Comparison of ENCODE assay signal across 9 cellular contexts in genomic region chr5:179765400-179765799, GRCh38. TPM values are rescaled to one million over a fixed set of nuclear protein-coding genes. Genes with fewer than 3 reads are reported as not detected.
A peak's percentile ranks its signal among the peaks of the same experiment; 100 is the strongest.
DNase-seq lines count a peak whose midpoint lies in the region; ATAC-seq, FAIRE-seq and TF ChIP-seq lines count a peak whose summit lies in the region.
"Had no signal": no experiment of that assay in that cellular context is flagged by ENCODE, and none has a peak within 500 bp of the region (broad histone marks: within the 10 kb centered on the region; RNA-seq: fewer than 3 reads in every experiment).

No MANE protein-coding gene starts in this region.

- TF ChIP-seq CTCF in astrocyte of the spinal cord (IDR thresholded peaks at IDR 0.05; ENCODE audit: low read depth, low read length) (no peak), keratinocyte (optimal IDR thresholded peaks at IDR 0.05 in 1 of 3, IDR thresholded peaks at IDR 0.05 in 1 of 3, conservative IDR thresholded peaks at IDR 0.05 in 1 of 3; ENCODE audit: extremely low read depth in 1 of 3, insufficient read depth in 2 of 3, low read length in 3 of 3) (no peak), lower leg skin (IDR thresholded peaks at IDR 0.05) (no peak)

- peaks cover 22% of the 10 kb centered on the region for H3K79me2 ChIP-seq in keratinocyte (ENCODE audit: control insufficient read depth, insufficient read depth, low read length)

- peaks cover 6% of the 10 kb centered on the region for H3K9me1 ChIP-seq in keratinocyte (ENCODE audit: control insufficient read depth, extremely low read depth, insufficient read depth, low read length)

- DNase-seq in A172 (ENCODE audit: low spot score) (peak; percentile 97), HTR-8/SVneo (ENCODE audit: insufficient read length, low spot score) (peak; percentile 47), astrocyte of the spinal cord (ENCODE audit: low read depth, low spot score) (peak; percentile 90), keratinocyte (ENCODE audit: low read depth, low spot score) (no peak), T-helper 9 cell (no peak), lower leg skin (ENCODE audit: low spot score in 2 of 2) (no peak), cerebellum (ENCODE audit: low spot score) (no peak)

- FAIRE-seq in HTR-8/SVneo (lab: Jason Lieb, UNC) (no peak), keratinocyte (lab: Jason Lieb, UNC) (peak; percentile 72)
- FAIRE-seq: frontal cortex had no signal

- H3K36me3 ChIP-seq in keratinocyte (ENCODE audit: control insufficient read depth in 2 of 2, extremely low read depth in 1 of 2, insufficient read depth in 2 of 2, low read length in 2 of 2) = peaks cover 15 to 19% of the 10 kb centered on the region in 2 experiments

- 39 to 53% methylated on average over 13 of the region's 13 CpGs for WGBS in lower leg skin, 2 donors

- H3K4me1 ChIP-seq in keratinocyte (ENCODE audit: control insufficient read depth, extremely low read depth, insufficient read depth, low read length) = peaks cover 41% of the 10 kb centered on the region

- peak overlapping the region; percentile 36 for H3K27ac ChIP-seq in keratinocyte (ENCODE audit: control insufficient read depth, insufficient read depth, low read length)

- no peak for TF ChIP-seq POLR2A in lower leg skin (IDR thresholded peaks at IDR 0.05)

- H3K4me2 ChIP-seq in keratinocyte (ENCODE audit: control insufficient read depth, extremely low read depth, insufficient read depth, low read depth, low read length) = peak overlapping the region; percentile 58

- no peaks in the 10 kb centered on the region for H3K9me3 ChIP-seq in keratinocyte (ENCODE audit: control insufficient read depth, low read depth, low read length)

- H4K20me1 ChIP-seq in keratinocyte (ENCODE audit: control insufficient read depth, extremely low read depth, insufficient read depth, low read length) = peaks cover 9% of the 10 kb centered on the region

- no peaks in the 10 kb centered on the region for H3K27me3 ChIP-seq in keratinocyte (ENCODE audit: control insufficient read depth, extremely low read depth, insufficient read depth, low read length)

- H3K9ac ChIP-seq in keratinocyte (ENCODE audit: control insufficient read depth, extremely low read depth, insufficient read depth, low read length) = no peak overlapping the region

- no peak overlapping the region for H2AFZ ChIP-seq in keratinocyte (ENCODE audit: control insufficient read depth, low read length)

- no peak for ATAC-seq in GM21447 (IDR thresholded peaks at IDR 0.05; ENCODE audit: unreplicated experiment)

- in situ Hi-C loops in astrocyte of the spinal cord (cut with HindIII; ENCODE audit: low sequenced_read_pairs) = no loop called here

- no peak overlapping the region for H3K4me3 ChIP-seq in astrocyte of the spinal cord (ENCODE audit: low read depth, low read length)
- H3K4me3 ChIP-seq in keratinocyte (ENCODE audit: control insufficient read depth in 2 of 3, extremely low read depth in 1 of 3, insufficient read depth in 2 of 3, low read depth in 1 of 3, low read length in 3 of 3) = no peak overlapping the region
- no peak overlapping the region for H3K4me3 ChIP-seq in lower leg skin (ENCODE audit: low read depth, poor library complexity, severe bottlenecking)

- dilution Hi-C loops in keratinocyte (cut with MboI; ENCODE audit: extremely low pct_ligation_motif_present, low sequenced_read_pairs) = no loop called here

- intact Hi-C loops in lower leg skin (cut with DNase I; ENCODE audit: low total_unique reads) = no loop called here

RNA-seq across cellular contexts. Expression of gene LTC4S, which starts 28.4 kb away (rescaled TPM):
- total RNA-seq in A172 (2014; rRNA removed; shearing (Covaris generic)) = 8.6 and 13.4 TPM in 2 replicates
- polyA plus RNA-seq in keratinocyte = 0.30 TPM in 1 of 3 replicates, not detected in the others
- not detected for polyA plus RNA-seq in keratinocyte (2011; ENCODE audit: low read depth)
- polyA plus RNA-seq in keratinocyte (2011; cell fraction: cytosol; rRNA removed) = 0.27 TPM in 1 of 2 replicates, not detected in the other
- not detected in 2 replicates for polyA plus RNA-seq in keratinocyte (2011; cell fraction: nucleus; rRNA removed)
- polyA plus RNA-seq in keratinocyte (2012; ENCODE audit: low replicate concordance) = 0.32 and 0.61 TPM in 2 replicates
- not detected in 3 replicates for polyA minus RNA-seq in keratinocyte
- polyA minus RNA-seq in keratinocyte (2011; cell fraction: cytosol; rRNA and poly(A)+ RNA removed) = not detected
- not detected in 2 replicates for polyA minus RNA-seq in keratinocyte (2011; cell fraction: nucleus; rRNA and poly(A)+ RNA removed)
- total RNA-seq in lower leg skin = 10 to 100 TPM in 2 of 4 donors, 1 to 10 TPM in 2; 3.5 to 14.8 (median 9.6) TPM
- total RNA-seq in cerebellum = 2.7 TPM

RNA-seq across cellular contexts. Expression of gene MAML1, which starts 32.8 kb away (rescaled TPM):
- 18.1 and 18.9 TPM in 2 replicates for total RNA-seq in A172 (2014; rRNA removed; shearing (Covaris generic))
- polyA plus RNA-seq in keratinocyte = 3.2 to 6.0 TPM (median 4.9 TPM) in 3 replicates
- 2.4 TPM for polyA plus RNA-seq in keratinocyte (2011; ENCODE audit: low read depth)
- polyA plus RNA-seq in keratinocyte (2011; cell fraction: cytosol; rRNA removed) = 4.4 and 4.7 TPM in 2 replicates
- 13.0 and 14.7 TPM in 2 replicates for polyA plus RNA-seq in keratinocyte (2011; cell fraction: nucleus; rRNA removed)
- 7.6 and 10.0 TPM in 2 replicates for polyA plus RNA-seq in keratinocyte (2012; ENCODE audit: low replicate concordance)
- 4.4 to 22.6 TPM (median 7.3 TPM) in 3 replicates for polyA minus RNA-seq in keratinocyte
- 4.8 TPM for polyA minus RNA-seq in keratinocyte (2011; cell fraction: cytosol; rRNA and poly(A)+ RNA removed)
- polyA minus RNA-seq in keratinocyte (2011; cell fraction: nucleus; rRNA and poly(A)+ RNA removed) = 9.1 and 11.9 TPM in 2 replicates
- total RNA-seq in lower leg skin (10 to 100 TPM; 25.5 to 46.8 (median 31.5) TPM), cerebellum (22.8 TPM)

RNA-seq across cellular contexts. Expression of gene MGAT4B, which starts 41.3 kb away (rescaled TPM):
- 352 and 377 TPM in 2 replicates for total RNA-seq in A172 (2014; rRNA removed; shearing (Covaris generic))
- polyA plus RNA-seq in keratinocyte = 69.8 to 173 TPM (median 89.1 TPM) in 3 replicates
- polyA plus RNA-seq in keratinocyte (2011; ENCODE audit: low read depth) = 177 TPM
- polyA plus RNA-seq in keratinocyte (2011; cell fraction: cytosol; rRNA removed) = 126 and 152 TPM in 2 replicates
- 227 and 261 TPM in 2 replicates for polyA plus RNA-seq in keratinocyte (2011; cell fraction: nucleus; rRNA removed)
- 106 and 109 TPM in 2 replicates for polyA plus RNA-seq in keratinocyte (2012; ENCODE audit: low replicate concordance)
- polyA minus RNA-seq in keratinocyte = 108 to 245 TPM (median 131 TPM) in 3 replicates
- 213 TPM for polyA minus RNA-seq in keratinocyte (2011; cell fraction: cytosol; rRNA and poly(A)+ RNA removed)
- 109 and 127 TPM in 2 replicates for polyA minus RNA-seq in keratinocyte (2011; cell fraction: nucleus; rRNA and poly(A)+ RNA removed)
- total RNA-seq in lower leg skin (100 to 1,000 TPM in 2 of 4 donors, 10 to 100 TPM in 2; 86.3 to 113 (median 101) TPM), cerebellum (56.1 TPM)

RNA-seq across cellular contexts. Expression of gene SQSTM1, which starts 55.3 kb away (rescaled TPM):
- total RNA-seq in A172 (2014; rRNA removed; shearing (Covaris generic)) = 2,241 and 2,527 TPM in 2 replicates
- polyA plus RNA-seq in keratinocyte = 75.7 to 170 TPM (median 116 TPM) in 3 replicates
- polyA plus RNA-seq in keratinocyte (2011; ENCODE audit: low read depth) = 213 TPM
- 114 and 159 TPM in 2 replicates for polyA plus RNA-seq in keratinocyte (2011; cell fraction: cytosol; rRNA removed)
- polyA plus RNA-seq in keratinocyte (2011; cell fraction: nucleus; rRNA removed) = 252 and 279 TPM in 2 replicates
- 242 and 584 TPM in 2 replicates for polyA plus RNA-seq in keratinocyte (2012; ENCODE audit: low replicate concordance)
- 75.7 to 129 TPM (median 109 TPM) in 3 replicates for polyA minus RNA-seq in keratinocyte
- polyA minus RNA-seq in keratinocyte (2011; cell fraction: cytosol; rRNA and poly(A)+ RNA removed) = 346 TPM
- 576 and 665 TPM in 2 replicates for polyA minus RNA-seq in keratinocyte (2011; cell fraction: nucleus; rRNA and poly(A)+ RNA removed)
- 100 to 1,000 TPM; 263 to 508 (median 298) TPM for total RNA-seq in lower leg skin
- 53.8 TPM for total RNA-seq in cerebellum

Comparison
In these comparisons a context has a peak if more than half of its experiments do, and no peak if none do; other contexts are left out.
1. DNase-seq: peak in A172 (single experiment), HTR-8/SVneo (single experiment) and astrocyte of the spinal cord (single experiment); none in keratinocyte (single experiment), T-helper 9 cell (single experiment), lower leg skin (0 of 2) and cerebellum (single experiment).